Comparison of ENCODE assay signal across 15 cellular contexts in genomic region chr2:171966268-171966667, GRCh38. TPM values are rescaled to one million over a fixed set of nuclear protein-coding genes. Genes with fewer than 3 reads are reported as not detected.
DNase-seq lines count a peak whose midpoint lies in the region; ATAC-seq and TF ChIP-seq lines count a peak whose summit lies in the region.
"Had no signal": no experiment of that assay in that cellular context is flagged by ENCODE, and none has a peak within 500 bp of the region (broad histone marks: within the 10 kb centered on the region; RNA-seq: fewer than 3 reads in every experiment).

No MANE protein-coding gene starts in this region.

- no peaks in the 10 kb centered on the region for H4K20me1 ChIP-seq in neural cell (ENCODE audit: insufficient read depth)

- H3K9me3 Mint-ChIP-seq in HFFc6, result no peaks in the 10 kb centered on the region

- H2AFZ ChIP-seq in neural cell (ENCODE audit: low read depth, low read length), result no peak overlapping the region
- H2AFZ ChIP-seq: PC-9 had no signal

- no peaks in the 10 kb centered on the region for H3F3A ChIP-seq in neural cell (ENCODE audit: insufficient read depth, low read length, poor library complexity, severe bottlenecking)

- no peak overlapping the region for H3K9ac ChIP-seq in neural cell (ENCODE audit: low read length)

- no peaks in the 10 kb centered on the region for H3K27me3 Mint-ChIP-seq in HFFc6 (ENCODE audit: insufficient read depth)

- H3K4me3 ChIP-seq in neural cell (ENCODE audit: low read length), result peak overlapping the region; percentile 29
- H3K4me3 ChIP-seq: PC-9, SJSA1 had no signal

- TF ChIP-seq EP300 in neural cell (conservative IDR thresholded peaks at IDR 0.05; ENCODE audit: poor library complexity, severe bottlenecking), result no peak

- no peaks in the 10 kb centered on the region for H3K27me3 ChIP-seq in neural cell (ENCODE audit: insufficient read depth, low read depth, low read length)
- H3K27me3 ChIP-seq: SJSA1 had no signal

- no peak for TF ChIP-seq CTCF in neural cell (IDR thresholded peaks at IDR 0.05; ENCODE audit: poor library complexity, severe bottlenecking)
- no peak for TF ChIP-seq CTCF in HFFc6 (IDR thresholded peaks at IDR 0.05)

- H3K9me3 ChIP-seq in neural cell (ENCODE audit: low read length), result no peaks in the 10 kb centered on the region
- H3K9me3 ChIP-seq: SJSA1 had no signal

- peaks cover 2% of the 10 kb centered on the region; the same call in 1 of the 2 replicates for H3K36me3 Mint-ChIP-seq in HFFc6 (ENCODE audit: low read depth)

- H3K27ac ChIP-seq in neural cell (ENCODE audit: low read length), result no peak overlapping the region
- H3K27ac ChIP-seq: C4-2B, HL-60, PC-9, SJSA1 had no signal

- H3K4me1 Mint-ChIP-seq in HFFc6 (ENCODE audit: low read depth), result peaks cover 2% of the 10 kb centered on the region

- no peak for ATAC-seq in HG03342 (IDR thresholded peaks at IDR 0.05; ENCODE audit: unreplicated experiment)
- ATAC-seq in HG03571 (IDR thresholded peaks at IDR 0.05; ENCODE audit: unreplicated experiment), result no peak

- peaks cover 5% of the 10 kb centered on the region for H3K36me3 ChIP-seq in neural cell (ENCODE audit: insufficient read depth, low read length)

- DNase-seq in NCI-H1092 treated with DMSO at 0.1 percent for 48 hours (lab: John Stamatoyannopoulos, UW), result peak; percentile 66
- DNase-seq in NCI-H146 treated with DMSO at 0.1 percent for 48 hours (lab: John Stamatoyannopoulos, UW; ENCODE audit: unreplicated experiment), result peak; percentile 87
- DNase-seq in NCI-H748 (lab: John Stamatoyannopoulos, UW; ENCODE audit: unreplicated experiment), result peak; percentile 95
- DNase-seq in HFFc6, result no peak
- DNase-seq: GOT3, NCI-H1694 treated with DMSO at 0.1 percent for 48 hours, NCI-H226, NCI-H526, PC-9 had no signal

- no peak overlapping the region for H3K4me3 Mint-ChIP-seq in HFFc6

- no peaks in the 10 kb centered on the region for H3K79me2 ChIP-seq in neural cell (replicated peaks; ENCODE audit: insufficient read depth, low read length)

- no peaks in the 10 kb centered on the region for H3K9me2 ChIP-seq in neural cell (ENCODE audit: insufficient read depth, low read length)

- no peak for TF ChIP-seq RAD21 in neural cell (conservative IDR thresholded peaks at IDR 0.05)

- H3K27ac Mint-ChIP-seq in HFFc6, result no peak overlapping the region

- no peak overlapping the region for H3K4me2 ChIP-seq in neural cell (ENCODE audit: low read length)
- H3K4me2 ChIP-seq: PC-9 had no signal

TF ChIP-seq in neural cell, 6 proteins besides CTCF, POLR2A, EP300 and RAD21:
- TF ChIP-seq EZH2 (IDR thresholded peaks at IDR 0.05; ENCODE audit: borderline replicate concordance, insufficient read depth, low read length, poor library complexity, severe bottlenecking) (no peak), SMC3 (conservative IDR thresholded peaks at IDR 0.05; ENCODE audit: poor library complexity) (no peak), POLR2AphosphoS5 (IDR thresholded peaks at IDR 0.05) (no peak), TAF1 (IDR thresholded peaks at IDR 0.05; ENCODE audit: low read depth) (no peak), MXI1 (conservative IDR thresholded peaks at IDR 0.05; ENCODE audit: poor library complexity, severe bottlenecking) (peak; percentile 72)

RNA-seq across cellular contexts. Expression of gene METAP1D, which starts 33.5 kb away (rescaled TPM):
- 4.7 and 5.4 TPM in 2 replicates for polyA plus RNA-seq in neural cell
- polyA minus RNA-seq in neural cell, result 5.1 and 9.3 TPM in 2 replicates
- total RNA-seq in HFFc6 (2021; fragmentation: NEBNext Ultra II Directional; extraction: Animal tissue kit (Norgen Biotek cat#: 25700)), result 1 to 10 TPM; 5.3 to 7.5 (median 6.2) TPM

RNA-seq across cellular contexts. Expression of gene HAT1, which starts 44.0 kb away (rescaled TPM):
- polyA plus RNA-seq in neural cell, result 30.6 and 39.8 TPM in 2 replicates
- 41.1 and 44.3 TPM in 2 replicates for polyA minus RNA-seq in neural cell
- 10 to 100 TPM; 40.3 to 65.1 (median 61.3) TPM for total RNA-seq in HFFc6 (2021; fragmentation: NEBNext Ultra II Directional; extraction: Animal tissue kit (Norgen Biotek cat#: 25700))
